In genomic region chr14:64942531-64943111, GRCh38 we compare ENCODE assay signal across 12 cellular contexts. TPM values are rescaled to one million over a fixed set of nuclear protein-coding genes. Genes with fewer than 3 reads are reported as not detected.
DNase-seq lines count a peak whose midpoint lies in the region; ATAC-seq, FAIRE-seq and TF ChIP-seq lines count a peak whose summit lies in the region.
"Had no signal": no experiment of that assay in that cellular context is flagged by ENCODE, and none has a peak within 500 bp of the region (broad histone marks: within the 10 kb centered on the region; RNA-seq: fewer than 3 reads in every experiment).

TSS of gene GPX2 (minus strand) at chr14:64942745. CDS start at chr14:64942726, 19 bp downstream.

- no peaks in the 10 kb centered on the region for H3K36me3 ChIP-seq in astrocyte (ENCODE audit: insufficient read depth, low read length)

- FAIRE-seq in astrocyte (lab: Jason Lieb, UNC) (no peak), H54 (lab: Jason Lieb, UNC) (no peak)

- no peaks in the 10 kb centered on the region for H3K4me1 ChIP-seq in astrocyte (ENCODE audit: insufficient read depth, low read length)

- no peak within 1 kb of the TSS for H3K4me2 ChIP-seq in astrocyte (ENCODE audit: low read length)

- H3K27ac Mint-ChIP-seq in astrocyte (ENCODE audit: unreplicated experiment), result peak within 1 kb of the TSS; percentile 18
- H3K27ac Mint-ChIP-seq in natural killer cell treated with Interleukin-12 subunit alpha and Interleukin-12 subunit beta and Interleukin-15 and Interleukin-18, amount 100 ng/mL, for 72 hours, result peak within 1 kb of the TSS; percentile 14 to 75
- no peak within 1 kb of the TSS for H3K27ac Mint-ChIP-seq in stimulated activated memory B cell treated with anti-CD40 and anti-IgM and Interleukin-4, amounts not matched to agents 10 μg/mL and 1 μg/mL and 100 μg/mL, for 72 hours

- H3K27me3 ChIP-seq in astrocyte (ENCODE audit: insufficient read depth, low read length), result no peaks in the 10 kb centered on the region
- H3K27me3 ChIP-seq: heart right ventricle had no signal

- no peaks in the 10 kb centered on the region for H3K79me2 ChIP-seq in astrocyte (ENCODE audit: insufficient read depth, low read length)

- H3K9ac ChIP-seq in astrocyte (ENCODE audit: low read length), result no peak within 1 kb of the TSS

- H3K4me3 Mint-ChIP-seq in astrocyte (ENCODE audit: unreplicated experiment), result no peak within 1 kb of the TSS
- no peak within 1 kb of the TSS for H3K4me3 Mint-ChIP-seq in natural killer cell treated with Interleukin-12 subunit alpha and Interleukin-12 subunit beta and Interleukin-15 and Interleukin-18, amount 100 ng/mL, for 72 hours
- H3K4me3 Mint-ChIP-seq in stimulated activated memory B cell treated with anti-CD40 and anti-IgM and Interleukin-4, amounts not matched to agents 10 μg/mL and 1 μg/mL and 100 μg/mL, for 72 hours, result no peak within 1 kb of the TSS

- TF ChIP-seq POLR2A in H54 (IDR thresholded peaks at IDR 0.05; ENCODE audit: low read depth, low read length), result no peak

- no peak within 1 kb of the TSS for H3K4me3 ChIP-seq in astrocyte (ENCODE audit: insufficient read depth, low read depth, low read length)
- H3K4me3 ChIP-seq: heart right ventricle had no signal

- H3K9me3 ChIP-seq in astrocyte (ENCODE audit: insufficient read depth, low read depth, low read length), result no peaks in the 10 kb centered on the region
- H3K9me3 ChIP-seq: heart right ventricle had no signal

- TF ChIP-seq CTCF in astrocyte (IDR thresholded peaks at IDR 0.05; ENCODE audit: insufficient read depth, low read depth, low read length), result no peak

- H2AFZ ChIP-seq in astrocyte (ENCODE audit: low read depth, low read length), result no peak within 1 kb of the TSS

- H3K27me3 Mint-ChIP-seq in astrocyte (ENCODE audit: low read depth, unreplicated experiment), result no peaks in the 10 kb centered on the region
- no peaks in the 10 kb centered on the region for H3K27me3 Mint-ChIP-seq in natural killer cell treated with Interleukin-12 subunit alpha and Interleukin-12 subunit beta and Interleukin-15 and Interleukin-18, amount 100 ng/mL, for 72 hours
- H3K27me3 Mint-ChIP-seq in stimulated activated memory B cell treated with anti-CD40 and anti-IgM and Interleukin-4, amounts not matched to agents 10 μg/mL and 1 μg/mL and 100 μg/mL, for 72 hours, result no peaks in the 10 kb centered on the region

- peak; percentile 81 for DNase-seq in DMS53 treated with DMSO at 0.1 percent for 48 hours (lab: John Stamatoyannopoulos, UW; ENCODE audit: unreplicated experiment)
- DNase-seq in NCI-H2081 (lab: John Stamatoyannopoulos, UW), result peak; percentile 91 to 97
- no peak for DNase-seq in astrocyte (ENCODE audit: low read depth)
- DNase-seq in natural killer cell treated with Interleukin-12 subunit alpha and Interleukin-12 subunit beta and Interleukin-15 and Interleukin-18, amount 100 ng/mL, for 72 hours (ENCODE audit: low spot score), result no peak
- DNase-seq in NOMO-1 (lab: John Stamatoyannopoulos, UW; ENCODE audit: unreplicated experiment in 2 of 2), result no peak
- DNase-seq in H54 (ENCODE audit: insufficient read length, low spot score), result no peak
- DNase-seq: anterior cingulate cortex; heart right ventricle; stimulated activated naive CD8-positive, alpha-beta T cell treated with anti-CD3 and anti-CD28 coated beads, Interleukin-15, Interleukin-2, amounts not matched to agents 100 U/mL and 50 U/mL, for 24 hours; T-helper 1 cell had no signal

- no peak for ATAC-seq in natural killer cell treated with Interleukin-12 subunit alpha and Interleukin-12 subunit beta and Interleukin-15 and Interleukin-18, amount 100 ng/mL, for 72 hours
- no peak for ATAC-seq in stimulated activated memory B cell treated with anti-CD40 and anti-IgM and Interleukin-4, amounts not matched to agents 10 μg/mL and 1 μg/mL and 100 μg/mL, for 72 hours
- no peak for ATAC-seq in HG03045 (IDR thresholded peaks at IDR 0.05; ENCODE audit: unreplicated experiment)
- ATAC-seq: heart right ventricle; stimulated activated naive CD8-positive, alpha-beta T cell treated with anti-CD3 and anti-CD28 coated beads, Interleukin-15, Interleukin-2, amounts not matched to agents 100 U/mL and 50 U/mL, for 24 hours had no signal

- H3K9me3 Mint-ChIP-seq in astrocyte (ENCODE audit: unreplicated experiment), result no peaks in the 10 kb centered on the region
- H3K9me3 Mint-ChIP-seq in natural killer cell treated with Interleukin-12 subunit alpha and Interleukin-12 subunit beta and Interleukin-15 and Interleukin-18, amount 100 ng/mL, for 72 hours, result no peaks in the 10 kb centered on the region
- no peaks in the 10 kb centered on the region for H3K9me3 Mint-ChIP-seq in stimulated activated memory B cell treated with anti-CD40 and anti-IgM and Interleukin-4, amounts not matched to agents 10 μg/mL and 1 μg/mL and 100 μg/mL, for 72 hours

- H3K36me3 Mint-ChIP-seq in astrocyte (ENCODE audit: low read depth, unreplicated experiment), result peaks cover 24% of the 10 kb centered on the region
- H3K36me3 Mint-ChIP-seq in natural killer cell treated with Interleukin-12 subunit alpha and Interleukin-12 subunit beta and Interleukin-15 and Interleukin-18, amount 100 ng/mL, for 72 hours, result no peaks in the 10 kb centered on the region
- H3K36me3 Mint-ChIP-seq in stimulated activated memory B cell treated with anti-CD40 and anti-IgM and Interleukin-4, amounts not matched to agents 10 μg/mL and 1 μg/mL and 100 μg/mL, for 72 hours, result peaks cover 64% of the 10 kb centered on the region

- peaks cover 2% of the 10 kb centered on the region for H3K4me1 Mint-ChIP-seq in astrocyte (ENCODE audit: low read depth, unreplicated experiment)
- peaks cover 15 to 32% of the 10 kb centered on the region in 2 donors for H3K4me1 Mint-ChIP-seq in natural killer cell treated with Interleukin-12 subunit alpha and Interleukin-12 subunit beta and Interleukin-15 and Interleukin-18, amount 100 ng/mL, for 72 hours (ENCODE audit: low read depth in 2 of 2)
- H3K4me1 Mint-ChIP-seq in stimulated activated memory B cell treated with anti-CD40 and anti-IgM and Interleukin-4, amounts not matched to agents 10 μg/mL and 1 μg/mL and 100 μg/mL, for 72 hours, result peaks cover 33% of the 10 kb centered on the region

- no peak within 1 kb of the TSS for H3K27ac ChIP-seq in astrocyte (ENCODE audit: low read depth, low read length)
- H3K27ac ChIP-seq: heart right ventricle had no signal

- peaks cover 15% of the 10 kb centered on the region for H4K20me1 ChIP-seq in astrocyte (ENCODE audit: insufficient read depth, low read length)

RNA-seq across cellular contexts. Expression of gene GPX2, which starts in this region (rescaled TPM):
- total RNA-seq in astrocyte, result not detected in 2 replicates
- total RNA-seq in natural killer cell treated with Interleukin-12 subunit alpha and Interleukin-12 subunit beta and Interleukin-15 and Interleukin-18, amount 100 ng/mL, for 72 hours, result not detected
- total RNA-seq: heart right ventricle had no signal

Comparison
In these comparisons a context has a peak if more than half of its experiments do, and no peak if none do; other contexts are left out.
1. DNase-seq: peak in DMS53 treated with DMSO at 0.1 percent for 48 hours (single experiment) and NCI-H2081 (2 of 2); none in astrocyte (single experiment), natural killer cell treated with Interleukin-12 subunit alpha and Interleukin-12 subunit beta and Interleukin-15 and Interleukin-18, amount 100 ng/mL, for 72 hours (single experiment), NOMO-1 (0 of 2) and H54 (single experiment).